In genomic region chr17:48927978-48928716, GRCh38 we compare ENCODE assay signal across 1 cellular context.
A peak's percentile ranks its signal among the peaks of the same experiment; 100 is the strongest.
TF ChIP-seq lines count a peak whose summit lies in the region.

No MANE protein-coding gene starts in this region.

TF ChIP-seq in HepG2, 621 proteins besides CTCF, POLR2A, EP300 and RAD21:
- no peak for TF ChIP-seq ZSCAN5A (CRISPR knock-in tag; IDR thresholded peaks at IDR 0.05; ENCODE audit: borderline replicate concordance)
- TF ChIP-seq ZNF562 (CRISPR knock-in tag; IDR thresholded peaks at IDR 0.05; ENCODE audit: borderline replicate concordance): no peak
- 0 out of 2 replicates have a peak, but pooled peaks have one; percentile 7 for TF ChIP-seq ZNF547 (CRISPR knock-in tag; IDR thresholded peaks at IDR 0.05)
- no peak for TF ChIP-seq GFI1 (CRISPR knock-in tag; IDR thresholded peaks at IDR 0.05; ENCODE audit: borderline replicate concordance)
- TF ChIP-seq POLR2G (IDR thresholded peaks at IDR 0.05; ENCODE audit: low read depth, low read length): peak; percentile 22; the same call in 1 of the 2 replicates
- no peak for TF ChIP-seq YY1 (IDR thresholded peaks at IDR 0.05; ENCODE audit: insufficient read depth, insufficient replicate concordance, low read depth, low read length)
- TF ChIP-seq ARID4A (CRISPR knock-in tag; IDR thresholded peaks at IDR 0.05; ENCODE audit: borderline replicate concordance): no peak
- TF ChIP-seq POLR2AphosphoS5 (IDR thresholded peaks at IDR 0.05; ENCODE audit: low read depth, low read length): peak; percentile 19; the same call in 1 of the 2 replicates
- 0 out of 2 replicates have a peak, but pooled peaks have one; percentile 38 for TF ChIP-seq THAP7 (CRISPR knock-in tag; IDR thresholded peaks at IDR 0.05)
- TF ChIP-seq ZNF143 (CRISPR knock-in tag; IDR thresholded peaks at IDR 0.05): no peak
- TF ChIP-seq RBM22 (optimal IDR thresholded peaks at IDR 0.05; ENCODE audit: low read length): peak; percentile 86
